26 cellular contexts compared by ENCODE assay signal in genomic region chr6:22653980-22654610, GRCh38.
A peak's percentile ranks its signal among the peaks of the same experiment; 100 is the strongest.
DNase-seq lines count a peak whose midpoint lies in the region; ATAC-seq, FAIRE-seq and TF ChIP-seq lines count a peak whose summit lies in the region.
"Had no signal": no experiment of that assay in that cellular context is flagged by ENCODE, and none has a peak within 500 bp of the region (broad histone marks: within the 10 kb centered on the region; RNA-seq: fewer than 3 reads in every experiment).

No MANE protein-coding gene starts in this region.

- TF ChIP-seq CTCF in bronchial epithelial cell (IDR thresholded peaks at IDR 0.05; ENCODE audit: insufficient read depth, low read length, severe bottlenecking): no peak

- no peaks in the 10 kb centered on the region for H3K9me3 Mint-ChIP-seq in activated T-cell treated with anti-CD3 and anti-CD28 coated beads, Interleukin-2, amount 50 U/mL, for 24 hours
- H3K9me3 Mint-ChIP-seq: activated naive CD4-positive, alpha-beta T cell treated with anti-CD3 and anti-CD28 coated beads, Interleukin-2, amount 50 U/mL, for 24 hours; nephron progenitor cell had no signal

- no peaks in the 10 kb centered on the region for H3K36me3 ChIP-seq in bronchial epithelial cell (ENCODE audit: control insufficient read depth, insufficient read depth, low read length)
- H3K36me3 ChIP-seq: BE2C, sigmoid colon, tibial artery had no signal

- H3K4me3 Mint-ChIP-seq in activated T-cell treated with anti-CD3 and anti-CD28 coated beads, Interleukin-2, amount 50 U/mL, for 24 hours: no peak overlapping the region
- H3K4me3 Mint-ChIP-seq: activated naive CD4-positive, alpha-beta T cell treated with anti-CD3 and anti-CD28 coated beads, Interleukin-2, amount 50 U/mL, for 24 hours; CD8-positive, alpha-beta memory T cell; nephron progenitor cell had no signal

- H3K36me3 Mint-ChIP-seq in activated T-cell treated with anti-CD3 and anti-CD28 coated beads, Interleukin-2, amount 50 U/mL, for 24 hours (ENCODE audit: low read depth): no peaks in the 10 kb centered on the region
- H3K36me3 Mint-ChIP-seq: activated naive CD4-positive, alpha-beta T cell treated with anti-CD3 and anti-CD28 coated beads, Interleukin-2, amount 50 U/mL, for 24 hours; CD8-positive, alpha-beta memory T cell had no signal

- TF ChIP-seq POLR2A in GM12892 (IDR thresholded peaks at IDR 0.05; ENCODE audit: low read depth, low read length): no peak

- no peaks in the 10 kb centered on the region for H3K27me3 Mint-ChIP-seq in activated T-cell treated with anti-CD3 and anti-CD28 coated beads, Interleukin-2, amount 50 U/mL, for 24 hours
- H3K27me3 Mint-ChIP-seq: activated naive CD4-positive, alpha-beta T cell treated with anti-CD3 and anti-CD28 coated beads, Interleukin-2, amount 50 U/mL, for 24 hours; CD8-positive, alpha-beta memory T cell had no signal

- ATAC-seq in sciatic nerve (peak; percentile 59), GM18868 (IDR thresholded peaks at IDR 0.05; ENCODE audit: unreplicated experiment) (no peak)
- ATAC-seq: mucosa of descending colon had no signal

- no peak overlapping the region for H3K27ac Mint-ChIP-seq in activated T-cell treated with anti-CD3 and anti-CD28 coated beads, Interleukin-2, amount 50 U/mL, for 24 hours
- H3K27ac Mint-ChIP-seq: activated naive CD4-positive, alpha-beta T cell treated with anti-CD3 and anti-CD28 coated beads, Interleukin-2, amount 50 U/mL, for 24 hours; CD8-positive, alpha-beta memory T cell; nephron progenitor cell had no signal

- no peaks in the 10 kb centered on the region for H3K4me1 Mint-ChIP-seq in activated T-cell treated with anti-CD3 and anti-CD28 coated beads, Interleukin-2, amount 50 U/mL, for 24 hours (ENCODE audit: low read depth)
- H3K4me1 Mint-ChIP-seq: activated naive CD4-positive, alpha-beta T cell treated with anti-CD3 and anti-CD28 coated beads, Interleukin-2, amount 50 U/mL, for 24 hours; CD8-positive, alpha-beta memory T cell had no signal

- intact Hi-C loops in sciatic nerve (cut with DNase I): no loop called here

- H3K4me3 ChIP-seq in bronchial epithelial cell (ENCODE audit: low read depth, low read length): no peak overlapping the region
- H3K4me3 ChIP-seq: mucosa of descending colon, sigmoid colon, tibial artery had no signal

- DNase-seq in GM12892 (ENCODE audit: insufficient read length) (no peak), bronchial epithelial cell (ENCODE audit: low read depth) (peak; percentile 47), hippocampal formation (lab: John Stamatoyannopoulos, UW) (peak; percentile 2 to 59), sciatic nerve (ENCODE audit: low spot score) (no peak)
- DNase-seq in stimulated activated CD4-positive, alpha-beta T cell treated with anti-CD3 and anti-CD28 coated beads, Interleukin-2, amount 100 ng/mL, for 48 hours: no peak
- DNase-seq in activated T-cell treated with anti-CD3 and anti-CD28 coated beads, Interleukin-2, amount 50 U/mL, for 24 hours: no peak
- DNase-seq in activated CD8-positive, alpha-beta memory T cell treated with anti-CD3 and anti-CD28 coated beads, Interleukin-2, amount 50 U/mL, for 4 hours: no peak
- DNase-seq: activated CD4-positive, CD25-positive, alpha-beta regulatory T cell; BE2C; CD8-positive, alpha-beta memory T cell; kidney; mucosa of descending colon; NCI-H1092 treated with DMSO at 0.1 percent for 48 hours; NCI-H187; NCI-H2171 treated with DMSO at 0.1 percent for 48 hours; NCI-H526; nephron progenitor cell; posterior cingulate gyrus; sigmoid colon; stimulated activated CD4-positive, alpha-beta T cell treated with anti-CD3 and anti-CD28 coated beads, Interleukin-15, amount 100 ng/mL, for 24 hours; stimulated activated naive CD4-positive, alpha-beta T cell treated with Interleukin-2 at 50 U/mL for 16 hours; tibial artery had no signal

- peak; percentile 9 for FAIRE-seq in GM12892 (lab: Jason Lieb, UNC)
- no peak for FAIRE-seq in bronchial epithelial cell (lab: Jason Lieb, UNC)
- FAIRE-seq: GM19239, H54, kidney had no signal

- H3K27me3 ChIP-seq in bronchial epithelial cell (ENCODE audit: control insufficient read depth, insufficient read depth, low read length): no peaks in the 10 kb centered on the region
- H3K27me3 ChIP-seq: BE2C, sigmoid colon, tibial artery had no signal

Comparison
In these comparisons a context has a peak if more than half of its experiments do, and no peak if none do; other contexts are left out.
1. DNase-seq: peak in bronchial epithelial cell (single experiment) and hippocampal formation (2 of 2); none in GM12892 (single experiment), sciatic nerve (single experiment), stimulated activated CD4-positive, alpha-beta T cell treated with anti-CD3 and anti-CD28 coated beads, Interleukin-2, amount 100 ng/mL, for 48 hours (0 of 2), activated T-cell treated with anti-CD3 and anti-CD28 coated beads, Interleukin-2, amount 50 U/mL, for 24 hours (single experiment) and activated CD8-positive, alpha-beta memory T cell treated with anti-CD3 and anti-CD28 coated beads, Interleukin-2, amount 50 U/mL, for 4 hours (single experiment).